Comparison of ENCODE assay signal across 8 cellular contexts in genomic region chr3:13352621-13353131, GRCh38.
DNase-seq lines count a peak whose midpoint lies in the region; ATAC-seq, FAIRE-seq and TF ChIP-seq lines count a peak whose summit lies in the region.
"Had no signal": no experiment of that assay in that cellular context is flagged by ENCODE, and none has a peak within 500 bp of the region (broad histone marks: within the 10 kb centered on the region; RNA-seq: fewer than 3 reads in every experiment).

No MANE protein-coding gene starts in this region.

- CTCF ChIA-PET in K562 (lab: Yijun Ruan, JAX; ENCODE audit: low intra/inter-chr PET ratio): no interaction called here

- H3K27me3 ChIP-seq in K562 (ENCODE audit: control insufficient read depth in 2 of 2, insufficient read depth in 2 of 2, low read length in 2 of 2) (no peaks in the 10 kb centered on the region), thyroid gland (no peaks in the 10 kb centered on the region)

- WGBS in K562 (ENCODE audit: insufficient coverage, low coverage, missing lambda C conversion rate): 36% methylated on average over 7 of the region's 7 CpGs
- 74 to 76% methylated on average over 6 to 7 of the region's 7 CpGs for WGBS in thyroid gland, 2 donors

- H3K9me1 ChIP-seq in K562 (ENCODE audit: control insufficient read depth, insufficient read depth, low read length): peaks cover 9% of the 10 kb centered on the region

- H3K4me1 ChIP-seq in K562 (replicated peaks in 1 of 2; ENCODE audit: control insufficient read depth in 2 of 2, insufficient read depth in 2 of 2, low read length in 2 of 2): peaks cover 18 to 25% of the 10 kb centered on the region in 2 experiments
- no peaks in the 10 kb centered on the region for H3K4me1 ChIP-seq in thyroid gland

- no TSS peak for BruUV-seq in K562 (replicated peaks; lab: Mats Ljungman, UMichigan)

- peak overlapping the region; percentile 27 for H3K4me2 ChIP-seq in K562 (ENCODE audit: insufficient read depth, low read length)

- no peaks in the 10 kb centered on the region for H3K9me3 ChIP-seq in K562 (replicated peaks; ENCODE audit: control insufficient read depth, insufficient read depth, low read depth, low read length)
- H3K9me3 ChIP-seq in thyroid gland: no peaks in the 10 kb centered on the region

- H3K79me2 ChIP-seq in K562 (ENCODE audit: control insufficient read depth, insufficient read depth, low read length): 0 out of 3 replicates have a peak, but pooled peaks cover 5% of the 10 kb centered on the region

- H4K20me1 ChIP-seq in K562 (replicated peaks; ENCODE audit: control insufficient read depth, insufficient read depth, low read length): no peaks in the 10 kb centered on the region; the same call in 1 of the 2 replicates

- peak; percentile 96 for ATAC-seq in K562
- no peak for ATAC-seq in HG03196 (IDR thresholded peaks at IDR 0.05; ENCODE audit: unreplicated experiment)

- peak; percentile 68; the same call in 1 of the 2 replicates for TF ChIP-seq EP300 in K562 (IDR thresholded peaks at IDR 0.05; ENCODE audit: low read length)

- no peak for TF ChIP-seq CTCF in GM13976 (IDR thresholded peaks at IDR 0.05; ENCODE audit: borderline replicate concordance, control extremely low read depth, extremely low read depth, insufficient read depth, missing control alignments)
- TF ChIP-seq CTCF in K562 (IDR thresholded peaks at IDR 0.05 in 2 of 3, conservative IDR thresholded peaks at IDR 0.05 in 1 of 3; ENCODE audit: insufficient read depth in 2 of 3, low read depth in 1 of 3, low read length in 3 of 3): no peak
- TF ChIP-seq CTCF in thyroid gland (IDR thresholded peaks at IDR 0.05): no peak

- POLR2A ChIA-PET in K562 (lab: Yijun Ruan, JAX): interaction anchor here (1.2 kb wide), 1 partner anchor 11 kb away, joined by 3 read pairs; no protein-coding TSS in a partner anchor

- H3K36me3 ChIP-seq in K562 (ENCODE audit: control insufficient read depth, insufficient read depth, low read length) (peaks cover 98% of the 10 kb centered on the region), thyroid gland (peaks cover 3 to 14% of the 10 kb centered on the region in 2 donors)

- no peak for FAIRE-seq in RCC 7860 (lab: Jason Lieb, UNC)
- FAIRE-seq in K562 (lab: Jason Lieb, UNC): peak; percentile 98
- FAIRE-seq: keratinocyte had no signal

- peak overlapping the region; percentile 34; the same call in 1 of the 2 replicates for H2AFZ ChIP-seq in K562 (ENCODE audit: low read depth, low read length)

- peak overlapping the region; percentile 90 for H3K27ac ChIP-seq in K562 (ENCODE audit: extremely low read depth, low read depth, low read length)
- no peak overlapping the region for H3K27ac ChIP-seq in thyroid gland

- intact Hi-C loops in K562 (cut with micrococcal nuclease) (loop anchor here (5.0 kb wide), 1 partner anchor 100 kb away; no protein-coding TSS in a partner anchor), thyroid gland (cut with DNase I) (no loop called here)

- peak; percentile 50 for DNase-seq in GM13976 (ENCODE audit: low spot score)
- peak; percentile 45 for DNase-seq in RCC 7860 (ENCODE audit: low spot score)
- DNase-seq in K562 (ENCODE audit: extremely low read depth in 1 of 4, low spot score in 3 of 4): peak; percentile 92 to 95 (median 94)
- peak; percentile 6 to 45 (median 7) for DNase-seq in stimulated activated CD4-positive, alpha-beta T cell treated with anti-CD3 and anti-CD28 coated beads, TNF-alpha, amount 100 ng/mL, for 24 hours (ENCODE audit: low read depth in 3 of 3)
- no peak for DNase-seq in thyroid gland
- no peak for DNase-seq in NCI-H510A (lab: John Stamatoyannopoulos, UW)

- in situ Hi-C loops in GM13976 (cut with MboI; ENCODE audit: low sequenced_read_pairs, unreplicated experiment): no loop called here
- in situ Hi-C loops in K562 (cut with MboI): no loop called here

- TF ChIP-seq POLR2A in K562 (conservative IDR thresholded peaks at IDR 0.05) (no peak; the same call in 1 of the 2 replicates), thyroid gland (IDR thresholded peaks at IDR 0.05) (no peak)

- peak overlapping the region; percentile 47 to 82; a peak in 3 of 4 replicates for H3K9ac ChIP-seq in K562 (ENCODE audit: insufficient read depth in 1 of 2, low read depth in 2 of 2, low read length in 2 of 2)

- 0 out of 4 replicates have a peak, but pooled peaks of 1 of the 2 experiments have one; percentile 3 for TF ChIP-seq RAD21 in K562 (CRISPR knock-in tag; conservative IDR thresholded peaks at IDR 0.05 in 1 of 2, IDR thresholded peaks at IDR 0.05 in 1 of 2)

- H3K4me3 ChIP-seq in K562 (no peak overlapping the region), thyroid gland (replicated peaks in 1 of 3) (no peak overlapping the region)

TF ChIP-seq in K562, 482 proteins besides CTCF, POLR2A, EP300 and RAD21 (continues in another document):
- peak; percentile 15 for TF ChIP-seq TBP (optimal IDR thresholded peaks at IDR 0.05; ENCODE audit: low read depth, low read length)
- TF ChIP-seq ZNF639 (CRISPR knock-in tag; conservative IDR thresholded peaks at IDR 0.05 in 1 of 2, IDR thresholded peaks at IDR 0.05 in 1 of 2): peak in 1 of 2 experiments; percentile 75; a peak in 1 of 4 replicates
- TF ChIP-seq GATAD2B (IDR thresholded peaks at IDR 0.05; ENCODE audit: borderline replicate concordance): no peak
- TF ChIP-seq ZNF592 (IDR thresholded peaks at IDR 0.05): peak; percentile 98
- peak; percentile 71 for TF ChIP-seq NEUROD1 (IDR thresholded peaks at IDR 0.05; ENCODE audit: borderline replicate concordance, low read depth, low read length, partially characterized antibody)
- TF ChIP-seq ZNF24 (IDR thresholded peaks at IDR 0.05): peak; percentile 56; the same call in 1 of the 2 replicates
- no peak for TF ChIP-seq LCOR (CRISPR knock-in tag; IDR thresholded peaks at IDR 0.05)
- TF ChIP-seq ZBTB17 (CRISPR knock-in tag; IDR thresholded peaks at IDR 0.05): 0 out of 2 replicates have a peak, but pooled peaks have one; percentile 49
- TF ChIP-seq RHOXF2B (CRISPR knock-in tag; conservative IDR thresholded peaks at IDR 0.05): no peak
- peak; percentile 54 for TF ChIP-seq MEIS2 (IDR thresholded peaks at IDR 0.05; ENCODE audit: partially characterized antibody)
- TF ChIP-seq CHD4 (IDR thresholded peaks at IDR 0.05; ENCODE audit: insufficient read depth, insufficient replicate concordance, low read depth, low read length, poor library complexity, severe bottlenecking): no peak
- no peak for TF ChIP-seq U2AF2 (optimal IDR thresholded peaks at IDR 0.05; ENCODE audit: low read depth, low read length)
- TF ChIP-seq ATF3 (IDR thresholded peaks at IDR 0.05): peak; percentile 88
- TF ChIP-seq ATF3 (CRISPR knock-in tag; conservative IDR thresholded peaks at IDR 0.05): no peak
- peak; percentile 53; the same call in 1 of the 2 replicates for TF ChIP-seq GABPB1 (CRISPR knock-in tag; IDR thresholded peaks at IDR 0.05)

Comparison
In these comparisons a context has a peak if more than half of its experiments do, and no peak if none do; other contexts are left out.
1. DNase-seq: peak in GM13976 (single experiment), RCC 7860 (single experiment), K562 (4 of 4) and stimulated activated CD4-positive, alpha-beta T cell treated with anti-CD3 and anti-CD28 coated beads, TNF-alpha, amount 100 ng/mL, for 24 hours (3 of 3); none in thyroid gland (0 of 2) and NCI-H510A (single experiment).